12 cellular contexts compared by ENCODE assay signal in the genomic region with DNA sequence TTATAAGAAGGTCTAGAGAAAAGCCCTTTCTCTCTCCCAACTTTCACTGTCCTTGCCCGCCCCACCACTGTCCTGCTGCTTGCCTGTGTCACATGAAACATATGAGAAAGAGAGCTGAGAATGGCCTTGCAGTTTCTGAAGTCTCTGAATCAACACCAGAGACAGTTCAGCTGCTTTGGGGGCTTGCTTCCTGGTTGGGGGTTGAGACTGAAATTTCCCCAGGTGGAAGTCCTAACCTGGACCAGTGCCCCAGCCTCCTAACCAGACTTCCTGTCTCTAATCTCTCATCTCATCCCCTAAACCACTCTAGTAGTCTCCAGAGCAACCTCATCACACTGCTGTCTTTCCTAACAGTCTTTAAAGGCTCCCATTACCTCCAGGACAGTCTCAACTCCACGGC. TPM values are rescaled to one million over a fixed set of nuclear protein-coding genes. Genes with fewer than 3 reads are reported as not detected.
DNase-seq lines count a peak whose midpoint lies in the region; ATAC-seq and TF ChIP-seq lines count a peak whose summit lies in the region.
"Had no signal": no experiment of that assay in that cellular context is flagged by ENCODE, and none has a peak within 500 bp of the region (broad histone marks: within the 10 kb centered on the region; RNA-seq: fewer than 3 reads in every experiment).

No MANE protein-coding gene starts in this region.

- no peak overlapping the region for H3K9ac ChIP-seq in DND-41 (ENCODE audit: low read depth, low read length)

- ATAC-seq in DND-41 (ENCODE audit: insufficient read depth, low read depth) = peak; percentile 92
- peak; percentile 81 for ATAC-seq in GM21381 (IDR thresholded peaks at IDR 0.05; ENCODE audit: unreplicated experiment)
- peak; percentile 63 for ATAC-seq in HG03354 (IDR thresholded peaks at IDR 0.05; ENCODE audit: poor library complexity, severe bottlenecking, unreplicated experiment)
- ATAC-seq: activated naive CD4-positive, alpha-beta T cell treated with anti-CD3 and anti-CD28 coated beads, Interleukin-2, amount 50 U/mL, for 72 hours had no signal

- TF ChIP-seq POLR2A in esophagus squamous epithelium (IDR thresholded peaks at IDR 0.05) = no peak

- no peaks in the 10 kb centered on the region for H3K27me3 Mint-ChIP-seq in progenitor cell of endocrine pancreas

- WGBS in esophagus squamous epithelium, 2 donors = 60 to 79% methylated on average over 1 to 2 of the region's 2 CpGs

- peaks cover 38% of the 10 kb centered on the region for H3K4me1 ChIP-seq in DND-41 (ENCODE audit: insufficient read depth, low read length)
- H3K4me1 ChIP-seq in esophagus squamous epithelium = peaks cover 9 to 81% (median 48%) of the 10 kb centered on the region in 3 donors

- no peak overlapping the region for H3K4me3 ChIP-seq in DND-41 (ENCODE audit: low read depth in 1 of 2, low read length in 2 of 2)
- no peak overlapping the region for H3K4me3 ChIP-seq in esophagus squamous epithelium

- H3K79me2 ChIP-seq in DND-41 (ENCODE audit: insufficient read depth, low read length) = peaks cover 86% of the 10 kb centered on the region

- H3K27me3 ChIP-seq in DND-41 (ENCODE audit: insufficient read depth, low read length, poor library complexity) (no peaks in the 10 kb centered on the region), esophagus squamous epithelium (no peaks in the 10 kb centered on the region)

- H3K9me3 ChIP-seq in DND-41 (ENCODE audit: insufficient read depth, low read length, severe bottlenecking) = no peaks in the 10 kb centered on the region
- no peaks in the 10 kb centered on the region for H3K9me3 ChIP-seq in esophagus squamous epithelium

- TF ChIP-seq CTCF in DND-41 (IDR thresholded peaks at IDR 0.05; ENCODE audit: borderline replicate concordance, extremely low read depth, low read length, poor library complexity, severe bottlenecking) = no peak
- TF ChIP-seq CTCF in esophagus squamous epithelium (IDR thresholded peaks at IDR 0.05) = no peak
- TF ChIP-seq CTCF in progenitor cell of endocrine pancreas (IDR thresholded peaks at IDR 0.05; ENCODE audit: unreplicated experiment) = no peak

- peak overlapping the region; percentile 27 for H3K4me2 ChIP-seq in DND-41 (ENCODE audit: insufficient read depth, low read length)

- no peak overlapping the region for H3K4me3 Mint-ChIP-seq in progenitor cell of endocrine pancreas (ENCODE audit: low read depth)

- intact Hi-C loops in esophagus squamous epithelium (cut with DNase I) = no loop called here

- H4K20me1 ChIP-seq in DND-41 (ENCODE audit: insufficient read depth, low read length) = peaks cover 17% of the 10 kb centered on the region; the same call in 1 of the 2 replicates

- no peaks in the 10 kb centered on the region for H3K36me3 ChIP-seq in DND-41 (ENCODE audit: insufficient read depth, low read length)
- no peaks in the 10 kb centered on the region for H3K36me3 ChIP-seq in esophagus squamous epithelium

- no peak overlapping the region for H2AFZ ChIP-seq in DND-41 (ENCODE audit: low read depth, low read length)

- H3K4me1 Mint-ChIP-seq in progenitor cell of endocrine pancreas (ENCODE audit: low read depth) = peaks cover 30% of the 10 kb centered on the region

- no peaks in the 10 kb centered on the region for H3K36me3 Mint-ChIP-seq in progenitor cell of endocrine pancreas (ENCODE audit: insufficient read depth)
- H3K36me3 Mint-ChIP-seq: activated naive CD4-positive, alpha-beta T cell treated with anti-CD3 and anti-CD28 coated beads, Interleukin-2, amount 50 U/mL, for 72 hours had no signal

- H3K27ac ChIP-seq in DND-41 (ENCODE audit: low read length) (peak overlapping the region; percentile 63), esophagus squamous epithelium (peak overlapping the region in 3 of 4 donors; percentile 33 to 82 (median 34))

- H3K27ac Mint-ChIP-seq in progenitor cell of endocrine pancreas = no peak overlapping the region

- DNase-seq in DND-41 = peak; percentile 65
- no peak for DNase-seq in esophagus squamous epithelium (lab: John Stamatoyannopoulos, UW)
- no peak for DNase-seq in stimulated activated CD4-positive, alpha-beta T cell treated with anti-CD3 and anti-CD28 coated beads, Interleukin-2, amount 100 ng/mL, for 48 hours
- no peak for DNase-seq in progenitor cell of endocrine pancreas (ENCODE audit: low spot score, unreplicated experiment)
- DNase-seq in stimulated activated naive CD4-positive, alpha-beta T cell (lab: John Stamatoyannopoulos, UW) = no peak
- DNase-seq in effector CD4-positive, alpha-beta T cell = no peak
- DNase-seq: C1 segment of cervical spinal cord, erythroblast, NCI-H345 had no signal

- H3K9me3 Mint-ChIP-seq in progenitor cell of endocrine pancreas (ENCODE audit: low read depth) = no peaks in the 10 kb centered on the region
- H3K9me3 Mint-ChIP-seq: activated naive CD4-positive, alpha-beta T cell treated with anti-CD3 and anti-CD28 coated beads, Interleukin-2, amount 50 U/mL, for 72 hours had no signal

RNA-seq across cellular contexts. Expression of a gene that starts 10.7 kb away (rescaled TPM):
- total RNA-seq in esophagus squamous epithelium (1 to 10 TPM; 2.3 to 8.6 (median 5.3) TPM), progenitor cell of endocrine pancreas (18.6 and 19.9 TPM in 2 replicates)
